14 cellular contexts compared by ENCODE assay signal in genomic region chr5:4387295-4387694, GRCh38.
"Had no signal": no experiment of that assay in that cellular context is flagged by ENCODE, and none has a peak within 500 bp of the region (broad histone marks: within the 10 kb centered on the region; RNA-seq: fewer than 3 reads in every experiment).

No MANE protein-coding gene starts in this region.

- H3K4me1 ChIP-seq: breast epithelium, gastroesophageal sphincter, parathyroid adenoma, right atrium auricular region, transverse colon had no signal

- DNase-seq: activated CD4-positive, alpha-beta T cell treated with anti-CD3 and anti-CD28 coated beads for 1 hour; activated CD4-positive, alpha-beta T cell treated with anti-CD3 and anti-CD28 coated beads, Interleukin-2, amount 50 U/mL, for 48 hours; activated effector memory CD4-positive, alpha-beta T cell treated with anti-CD3 and anti-CD28 coated beads, Interleukin-2, amount 50 U/mL, for 16 hours; activated T-cell treated with anti-CD3 and anti-CD28 coated beads, Interleukin-2, amount 50 U/mL, for 4 hours; amniotic stem cell; naive thymus-derived CD4-positive, alpha-beta T cell; transverse colon had no signal

- H3K9ac ChIP-seq: parathyroid adenoma had no signal

- H3K4me1 Mint-ChIP-seq: naive thymus-derived CD4-positive, alpha-beta T cell; stimulated activated effector memory CD8-positive, alpha-beta T cell treated with anti-CD3 and anti-CD28 coated beads, Interleukin-12 subunit alpha, Interleukin-12 subunit beta, amount 100 ng/mL, for 72 hours had no signal

- ATAC-seq: activated naive CD4-positive, alpha-beta T cell treated with anti-CD3 and anti-CD28 coated beads, Interleukin-2, amount 50 U/mL, for 72 hours; activated T-cell treated with anti-CD3 and anti-CD28 coated beads, Interleukin-2, amount 50 U/mL, for 4 hours; gastroesophageal sphincter; naive thymus-derived CD4-positive, alpha-beta T cell; stimulated activated effector memory CD8-positive, alpha-beta T cell treated with anti-CD3 and anti-CD28 coated beads, Interleukin-12 subunit alpha, Interleukin-12 subunit beta, amount 100 ng/mL, for 72 hours had no signal

- H2AFZ ChIP-seq: parathyroid adenoma had no signal

- H3K27me3 ChIP-seq: breast epithelium, gastroesophageal sphincter, right atrium auricular region, transverse colon had no signal

- H3K4me3 Mint-ChIP-seq: activated T-cell treated with anti-CD3 and anti-CD28 coated beads, Interleukin-2, amount 50 U/mL, for 4 hours; naive thymus-derived CD4-positive, alpha-beta T cell; stimulated activated effector memory CD8-positive, alpha-beta T cell treated with anti-CD3 and anti-CD28 coated beads, Interleukin-12 subunit alpha, Interleukin-12 subunit beta, amount 100 ng/mL, for 72 hours; T-helper 2 cell treated with Interferon-gamma antibody and Interleukin-4, amounts not matched to agents 5 μg/mL and 100 μg/mL, for 36 hours had no signal

- H3K79me2 ChIP-seq: parathyroid adenoma had no signal

- H3K9me3 ChIP-seq: breast epithelium, gastroesophageal sphincter, right atrium auricular region, transverse colon had no signal

- H3K27me3 Mint-ChIP-seq: naive thymus-derived CD4-positive, alpha-beta T cell had no signal

- H3K27ac Mint-ChIP-seq: activated naive CD4-positive, alpha-beta T cell treated with anti-CD3 and anti-CD28 coated beads, Interleukin-2, amount 50 U/mL, for 72 hours; naive thymus-derived CD4-positive, alpha-beta T cell; stimulated activated effector memory CD8-positive, alpha-beta T cell treated with anti-CD3 and anti-CD28 coated beads, Interleukin-12 subunit alpha, Interleukin-12 subunit beta, amount 100 ng/mL, for 72 hours; T-helper 2 cell treated with Interferon-gamma antibody and Interleukin-4, amounts not matched to agents 5 μg/mL and 100 μg/mL, for 36 hours had no signal

- H3K27ac ChIP-seq: gastroesophageal sphincter, parathyroid adenoma, right atrium auricular region, transverse colon had no signal

- H3K36me3 ChIP-seq: breast epithelium, gastroesophageal sphincter, right atrium auricular region, transverse colon had no signal

- H3K36me3 Mint-ChIP-seq: activated naive CD4-positive, alpha-beta T cell treated with anti-CD3 and anti-CD28 coated beads, Interleukin-2, amount 50 U/mL, for 72 hours; naive thymus-derived CD4-positive, alpha-beta T cell; stimulated activated effector memory CD8-positive, alpha-beta T cell treated with anti-CD3 and anti-CD28 coated beads, Interleukin-12 subunit alpha, Interleukin-12 subunit beta, amount 100 ng/mL, for 72 hours had no signal

- H3K4me3 ChIP-seq: breast epithelium, gastroesophageal sphincter, right atrium auricular region, transverse colon had no signal
